Comparison of ENCODE assay signal across 8 cellular contexts in the genomic region with DNA sequence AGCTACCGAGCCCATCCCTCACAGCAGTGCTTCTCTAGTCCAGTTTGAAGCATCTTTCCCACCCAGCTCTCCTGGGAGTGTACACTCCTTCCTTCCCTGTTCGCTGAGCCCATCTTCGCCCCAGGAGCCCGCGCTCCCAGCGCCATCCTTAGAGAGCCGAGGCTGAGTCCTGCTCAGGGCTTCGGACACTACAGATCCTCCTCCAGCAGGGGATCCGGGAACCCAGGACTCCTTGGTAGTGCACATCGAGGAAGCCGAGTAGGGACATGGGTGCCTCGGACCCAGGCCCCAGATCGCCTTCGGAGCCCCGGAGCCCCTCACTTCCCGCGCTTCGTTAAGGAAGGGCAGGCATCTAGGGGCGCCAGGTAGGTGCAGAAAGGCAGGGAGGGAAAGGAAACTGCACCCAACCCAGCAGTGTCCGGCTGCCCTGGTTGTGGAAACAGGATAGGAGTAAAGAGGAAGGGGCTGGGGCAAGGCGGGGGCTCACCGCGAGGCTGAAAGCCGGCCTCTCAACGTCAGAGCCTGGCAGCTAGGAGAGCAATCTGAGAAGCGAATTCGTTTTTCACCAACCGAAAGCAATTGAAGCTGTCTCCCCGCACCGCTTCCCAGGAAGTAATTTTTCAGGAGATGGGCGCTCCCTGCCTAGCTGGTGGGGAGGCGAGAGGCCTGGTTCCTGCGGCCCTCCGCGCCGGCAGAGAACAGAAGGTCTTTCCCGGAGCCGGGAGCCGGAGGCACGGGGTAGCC.
A peak's percentile ranks its signal among the peaks of the same experiment; 100 is the strongest.
DNase-seq lines count a peak whose midpoint lies in the region; ATAC-seq lines count a peak whose summit lies in the region.

No MANE protein-coding gene starts in this region.

- peak overlapping the region in 1 of 2 donors; percentile 68 for H3K27ac Mint-ChIP-seq in stimulated activated naive CD8-positive, alpha-beta T cell treated with anti-CD3 and anti-CD28 coated beads, Interleukin-15, amount 100 ng/mL, for 72 hours

- H3K9me3 Mint-ChIP-seq in stimulated activated naive CD8-positive, alpha-beta T cell treated with anti-CD3 and anti-CD28 coated beads, Interleukin-15, amount 100 ng/mL, for 72 hours: no peaks in the 10 kb centered on the region

- H3K4me1 Mint-ChIP-seq in stimulated activated naive CD8-positive, alpha-beta T cell treated with anti-CD3 and anti-CD28 coated beads, Interleukin-15, amount 100 ng/mL, for 72 hours: peaks cover 79% of the 10 kb centered on the region

- H3K27me3 Mint-ChIP-seq in stimulated activated naive CD8-positive, alpha-beta T cell treated with anti-CD3 and anti-CD28 coated beads, Interleukin-15, amount 100 ng/mL, for 72 hours: peaks cover 99% of the 10 kb centered on the region

- peak; percentile 19 for ATAC-seq in stimulated activated naive CD8-positive, alpha-beta T cell treated with anti-CD3 and anti-CD28 coated beads, Interleukin-15, amount 100 ng/mL, for 72 hours
- ATAC-seq in HG03521 (IDR thresholded peaks at IDR 0.05; ENCODE audit: unreplicated experiment) (no peak), GM19328 (IDR thresholded peaks at IDR 0.05; ENCODE audit: unreplicated experiment) (no peak), HG03025 (IDR thresholded peaks at IDR 0.05; ENCODE audit: low FRiP score, unreplicated experiment) (no peak)

- peak; percentile 17 for DNase-seq in stimulated activated CD4-positive, alpha-beta T cell treated with anti-CD3 and anti-CD28 coated beads, Interleukin-15, amount 100 ng/mL, for 24 hours
- no peak for DNase-seq in stimulated activated CD4-positive, alpha-beta T cell treated with anti-CD3 and anti-CD28 coated beads, Interleukin-12 subunit alpha, Interleukin-12 subunit beta, amount 100 ng/mL, for 4 hours
- peak; percentile 51 to 59 for DNase-seq in activated T-cell treated with anti-CD3 and anti-CD28 coated beads, Interleukin-2, amount 50 U/mL, for 48 hours
- DNase-seq in iPS-NIHi7 (ENCODE audit: extremely low spot score): peak; percentile 24
- DNase-seq in stimulated activated naive CD8-positive, alpha-beta T cell treated with anti-CD3 and anti-CD28 coated beads, Interleukin-15, amount 100 ng/mL, for 72 hours: peak; percentile 35 to 41

- H3K4me3 Mint-ChIP-seq in stimulated activated naive CD8-positive, alpha-beta T cell treated with anti-CD3 and anti-CD28 coated beads, Interleukin-15, amount 100 ng/mL, for 72 hours: peak overlapping the region; percentile 90 to 92
